Comparison of ENCODE assay signal across 1 cellular context in genomic region chr1:233627823-233628222, GRCh38.
TF ChIP-seq lines count a peak whose summit lies in the region.

No MANE protein-coding gene starts in this region.

TF ChIP-seq in GM12878, 131 proteins besides CTCF, POLR2A, EP300 and RAD21 (continued from another document):
- no peak for TF ChIP-seq JUNB (IDR thresholded peaks at IDR 0.05)
- peak; percentile 3 for TF ChIP-seq BCL3 (IDR thresholded peaks at IDR 0.05; ENCODE audit: borderline replicate concordance, insufficient read depth, low read depth, low read length, poor library complexity, severe bottlenecking)
- no peak for TF ChIP-seq PAX8 (IDR thresholded peaks at IDR 0.05)
- TF ChIP-seq TCF7 (IDR thresholded peaks at IDR 0.05; ENCODE audit: borderline replicate concordance), result no peak
- TF ChIP-seq, protein P1, sequence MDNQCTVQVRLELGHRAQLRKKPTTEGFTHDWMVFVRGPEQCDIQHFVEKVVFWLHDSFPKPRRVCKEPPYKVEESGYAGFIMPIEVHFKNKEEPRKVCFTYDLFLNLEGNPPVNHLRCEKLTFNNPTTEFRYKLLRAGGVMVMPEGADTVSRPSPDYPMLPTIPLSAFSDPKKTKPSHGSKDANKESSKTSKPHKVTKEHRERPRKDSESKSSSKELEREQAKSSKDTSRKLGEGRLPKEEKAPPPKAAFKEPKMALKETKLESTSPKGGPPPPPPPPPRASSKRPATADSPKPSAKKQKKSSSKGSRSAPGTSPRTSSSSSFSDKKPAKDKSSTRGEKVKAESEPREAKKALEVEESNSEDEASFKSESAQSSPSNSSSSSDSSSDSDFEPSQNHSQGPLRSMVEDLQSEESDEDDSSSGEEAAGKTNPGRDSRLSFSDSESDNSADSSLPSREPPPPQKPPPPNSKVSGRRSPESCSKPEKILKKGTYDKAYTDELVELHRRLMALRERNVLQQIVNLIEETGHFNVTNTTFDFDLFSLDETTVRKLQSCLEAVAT (IDR thresholded peaks at IDR 0.05), result 0 out of 2 replicates have a peak, but pooled peaks have one; percentile 16
- TF ChIP-seq, protein P2, sequence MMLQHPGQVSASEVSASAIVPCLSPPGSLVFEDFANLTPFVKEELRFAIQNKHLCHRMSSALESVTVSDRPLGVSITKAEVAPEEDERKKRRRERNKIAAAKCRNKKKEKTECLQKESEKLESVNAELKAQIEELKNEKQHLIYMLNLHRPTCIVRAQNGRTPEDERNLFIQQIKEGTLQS (IDR thresholded peaks at IDR 0.05; ENCODE audit: borderline replicate concordance, extremely low read depth, low read depth, low read length), result no peak
- TF ChIP-seq, protein P3, sequence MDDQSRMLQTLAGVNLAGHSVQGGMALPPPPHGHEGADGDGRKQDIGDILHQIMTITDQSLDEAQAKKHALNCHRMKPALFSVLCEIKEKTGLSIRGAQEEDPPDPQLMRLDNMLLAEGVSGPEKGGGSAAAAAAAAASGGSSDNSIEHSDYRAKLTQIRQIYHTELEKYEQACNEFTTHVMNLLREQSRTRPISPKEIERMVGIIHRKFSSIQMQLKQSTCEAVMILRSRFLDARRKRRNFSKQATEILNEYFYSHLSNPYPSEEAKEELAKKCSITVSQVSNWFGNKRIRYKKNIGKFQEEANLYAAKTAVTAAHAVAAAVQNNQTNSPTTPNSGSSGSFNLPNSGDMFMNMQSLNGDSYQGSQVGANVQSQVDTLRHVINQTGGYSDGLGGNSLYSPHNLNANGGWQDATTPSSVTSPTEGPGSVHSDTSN (IDR thresholded peaks at IDR 0.05; ENCODE audit: insufficient replicate concordance, low read depth, low read length), result no peak
- TF ChIP-seq IKZF2 (IDR thresholded peaks at IDR 0.05), result no peak
- TF ChIP-seq ESRRA (IDR thresholded peaks at IDR 0.05; ENCODE audit: low read length), result no peak
- TF ChIP-seq BACH1 (IDR thresholded peaks at IDR 0.05; ENCODE audit: borderline replicate concordance), result no peak
- no peak for TF ChIP-seq EZH2 (IDR thresholded peaks at IDR 0.05; ENCODE audit: borderline replicate concordance, control insufficient read depth, low read depth, low read length)
- no peak for TF ChIP-seq MYB (IDR thresholded peaks at IDR 0.05; ENCODE audit: borderline replicate concordance, low read depth, low read length)
